7 cellular contexts compared by ENCODE assay signal in genomic region chr2:14427982-14428567, GRCh38.
DNase-seq lines count a peak whose midpoint lies in the region; ATAC-seq and TF ChIP-seq lines count a peak whose summit lies in the region.

No MANE protein-coding gene starts in this region.

- H3K4me1 ChIP-seq in GM23248 (ENCODE audit: insufficient read depth) (no peaks in the 10 kb centered on the region; the same call in 1 of the 2 replicates), Panc1 (ENCODE audit: control insufficient read depth, insufficient read depth, low read length) (no peaks in the 10 kb centered on the region), smooth muscle cell (ENCODE audit: low read depth) (no peaks in the 10 kb centered on the region)

- DNase-seq in GM23248 (peak; percentile 82), Panc1 (ENCODE audit: low read depth, low spot score) (no peak), fibroblast of the aortic adventitia (ENCODE audit: low read depth) (peak; percentile 72), smooth muscle cell (lab: John Stamatoyannopoulos, UW; ENCODE audit: unreplicated experiment) (no peak), occipital lobe (lab: John Stamatoyannopoulos, UW) (no peak)
- no peak for DNase-seq in activated CD8-positive, alpha-beta memory T cell treated with anti-CD3 and anti-CD28 coated beads for 24 hours

- in situ Hi-C loops in GM23248 (cut with MboI) (no loop called here), Panc1 (cut with HindIII; ENCODE audit: low pct_unique_long_range_greater_than_20kb, low sequenced_read_pairs) (no loop called here)

- no peaks in the 10 kb centered on the region for H3K36me3 ChIP-seq in GM23248 (ENCODE audit: low read depth)
- H3K36me3 ChIP-seq in Panc1 (ENCODE audit: control insufficient read depth, insufficient read depth, low read length), result no peaks in the 10 kb centered on the region
- H3K36me3 ChIP-seq in smooth muscle cell (ENCODE audit: low read depth), result no peaks in the 10 kb centered on the region

- H3K79me2 ChIP-seq in GM23248 (ENCODE audit: insufficient read depth), result no peaks in the 10 kb centered on the region
- H3K79me2 ChIP-seq in smooth muscle cell (ENCODE audit: low read depth), result no peaks in the 10 kb centered on the region

- H3K27me3 ChIP-seq in GM23248 (replicated peaks; ENCODE audit: insufficient read depth) (no peaks in the 10 kb centered on the region), Panc1 (ENCODE audit: control insufficient read depth, insufficient read depth, low read length) (no peaks in the 10 kb centered on the region), smooth muscle cell (ENCODE audit: low read depth) (no peaks in the 10 kb centered on the region)

- H3F3A ChIP-seq in GM23248 (ENCODE audit: insufficient read depth), result no peaks in the 10 kb centered on the region
- no peaks in the 10 kb centered on the region for H3F3A ChIP-seq in smooth muscle cell (ENCODE audit: low read depth)

- H4K20me1 ChIP-seq in GM23248 (ENCODE audit: insufficient read depth), result no peaks in the 10 kb centered on the region
- no peaks in the 10 kb centered on the region for H4K20me1 ChIP-seq in smooth muscle cell (ENCODE audit: low read depth)

- no TSS peak for BruUV-seq in Panc1 (replicated peaks; lab: Mats Ljungman, UMichigan)

- CTCF ChIA-PET in Panc1 (lab: Charles Lee), result no interaction called here

- H3K9ac ChIP-seq in GM23248 (no peak overlapping the region), smooth muscle cell (ENCODE audit: low read depth) (no peak overlapping the region)

- H3K9me2 ChIP-seq in GM23248 (ENCODE audit: insufficient read depth), result no peaks in the 10 kb centered on the region

- TF ChIP-seq CTCF in Panc1 (IDR thresholded peaks at IDR 0.05) (peak; percentile 3; the same call in 1 of the 2 replicates), fibroblast of the aortic adventitia (IDR thresholded peaks at IDR 0.05; ENCODE audit: insufficient read depth, low read length) (no peak), smooth muscle cell (IDR thresholded peaks at IDR 0.05; ENCODE audit: borderline replicate concordance, insufficient read depth, poor library complexity, severe bottlenecking) (peak; percentile 15)

- H3K4me3 ChIP-seq in GM23248 (no peak overlapping the region), Panc1 (ENCODE audit: low read depth in 2 of 2, low read length in 2 of 2) (no peak overlapping the region), fibroblast of the aortic adventitia (ENCODE audit: low read depth, low read length) (no peak overlapping the region), smooth muscle cell (no peak overlapping the region)

- no peak for ATAC-seq in Panc1
- no peak for ATAC-seq in GM21825 (IDR thresholded peaks at IDR 0.05; ENCODE audit: unreplicated experiment)

- H2AFZ ChIP-seq in GM23248 (no peak overlapping the region), smooth muscle cell (ENCODE audit: low read depth) (no peak overlapping the region)

- intact Hi-C loops in Panc1 (cut with micrococcal nuclease; ENCODE audit: unreplicated experiment), result no loop called here

- H3K4me2 ChIP-seq in GM23248 (ENCODE audit: unreplicated experiment) (no peak overlapping the region), smooth muscle cell (no peak overlapping the region)

- H3K27ac ChIP-seq in GM23248, result no peak overlapping the region
- H3K27ac ChIP-seq in Panc1 (ENCODE audit: low read length), result no peak overlapping the region
- no peak overlapping the region for H3K27ac ChIP-seq in smooth muscle cell (ENCODE audit: low read depth)

- POLR2A ChIA-PET in Panc1 (lab: Charles Lee), result no interaction called here

- WGBS in GM23248 (ENCODE audit: low coverage in 1 of 2, low lambda C conversion rate in 2 of 2, missing lambda C conversion rate in 2 of 2), 2 experiments, result 0 to 2% methylated on average over 2 of the region's 2 CpGs
- 58% methylated on average over 2 of the region's 2 CpGs for WGBS in smooth muscle cell (ENCODE audit: low lambda C conversion rate)

- no peaks in the 10 kb centered on the region for H3K9me3 ChIP-seq in GM23248 (ENCODE audit: low read depth)
- no peaks in the 10 kb centered on the region for H3K9me3 ChIP-seq in Panc1 (ENCODE audit: control insufficient read depth, insufficient read depth, low read depth, low read length)
- no peaks in the 10 kb centered on the region for H3K9me3 ChIP-seq in smooth muscle cell (replicated peaks; ENCODE audit: low read depth)

Comparison
In these comparisons a context has a peak if more than half of its experiments do, and no peak if none do; other contexts are left out.
1. DNase-seq: peak in GM23248 (single experiment) and fibroblast of the aortic adventitia (single experiment); none in Panc1 (single experiment), smooth muscle cell (single experiment), occipital lobe (single experiment) and activated CD8-positive, alpha-beta memory T cell treated with anti-CD3 and anti-CD28 coated beads for 24 hours (single experiment).